21 cellular contexts compared by ENCODE assay signal in the genomic region with DNA sequence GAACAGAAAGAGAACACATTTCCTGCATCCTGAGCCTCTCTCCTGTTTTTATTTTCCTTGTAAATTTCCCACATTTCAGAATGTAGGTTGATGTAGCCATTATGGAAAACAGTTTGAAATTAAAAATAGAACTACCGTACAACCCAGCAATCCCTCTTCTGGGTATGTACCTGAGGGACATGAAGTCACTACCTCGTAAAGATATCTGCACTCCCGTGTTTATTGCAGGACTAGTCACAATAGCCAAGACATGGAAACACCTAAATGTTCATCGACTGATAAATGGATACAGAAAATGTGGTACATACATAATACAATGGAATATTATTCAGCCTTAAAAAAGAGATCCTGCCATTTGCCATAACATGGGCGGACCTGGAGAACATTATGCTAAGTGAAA.
"Had no signal": no experiment of that assay in that cellular context is flagged by ENCODE, and none has a peak within 500 bp of the region (broad histone marks: within the 10 kb centered on the region; RNA-seq: fewer than 3 reads in every experiment).

No MANE protein-coding gene starts in this region.

- DNase-seq: KBM-7, MV-4-11, NCI-H1048, NCI-H1105, NCI-H1417, NCI-H1436 treated with DMSO at 0.1 percent for 48 hours, NCI-H1694, NCI-H187 treated with DMSO at 0.1 percent for 48 hours, NCI-H2081, NCI-H2107, NCI-H2171, NCI-H226, NCI-H446, NCI-H510A, NCI-H524 treated with DMSO at 0.1 percent for 48 hours, NCI-H69, NCI-H774, RPMI8226, SHP77, SK-N-SH had no signal

- H3K9me3 ChIP-seq: SK-N-SH had no signal

- H3K4me2 ChIP-seq: SK-N-SH had no signal

- FAIRE-seq: RCC 7860 had no signal

- H3K9ac ChIP-seq: SK-N-SH had no signal
